ENCODE assay signal across 21 cellular contexts in genomic region chr13:44412341-44412935, GRCh38. TPM values are rescaled to one million over a fixed set of nuclear protein-coding genes. Genes with fewer than 3 reads are reported as not detected.
DNase-seq lines count a peak whose midpoint lies in the region; ATAC-seq, FAIRE-seq and TF ChIP-seq lines count a peak whose summit lies in the region.
"Had no signal": no experiment of that assay in that cellular context is flagged by ENCODE, and none has a peak within 500 bp of the region (broad histone marks: within the 10 kb centered on the region; RNA-seq: fewer than 3 reads in every experiment).

No MANE protein-coding gene starts in this region.

- no peak for FAIRE-seq in K562 (lab: Jason Lieb, UNC)
- FAIRE-seq: A204.1, D721Med, G401.6 had no signal

- H3K27me3 Mint-ChIP-seq in mesothelial cell of epicardium (ENCODE audit: low read depth) (peaks cover 27% of the 10 kb centered on the region), endothelial cell (ENCODE audit: unreplicated experiment) (peaks cover 13% of the 10 kb centered on the region)

- peak; percentile 63 for DNase-seq in cardiac septum (ENCODE audit: low spot score)
- no peak for DNase-seq in heart left ventricle
- no peak for DNase-seq in K562 (ENCODE audit: extremely low read depth in 1 of 4, low spot score in 3 of 4)
- DNase-seq in mesothelial cell of epicardium (ENCODE audit: low spot score in 2 of 2, unreplicated experiment in 2 of 2): no peak
- peak; percentile 48 for DNase-seq in spleen
- no peak for DNase-seq in HK-2 (ENCODE audit: unreplicated experiment)
- DNase-seq in endothelial cell (ENCODE audit: low spot score): no peak
- DNase-seq: CD8-positive, alpha-beta T cell; DMS79 treated with DMSO at 0.1 percent for 48 hours; NCI-H1417; NCI-H187 treated with DMSO at 0.1 percent for 48 hours; NCI-H748 treated with DMSO at 0.1 percent for 48 hours had no signal

- POLR2A ChIA-PET in K562 (lab: Yijun Ruan, JAX): no interaction called here

- 72 to 87% (median 78%) methylated on average over 16 of the region's 16 CpGs for WGBS in heart left ventricle, 4 donors
- WGBS in K562 (ENCODE audit: insufficient coverage, low coverage, missing lambda C conversion rate): 75% methylated on average over 11 of the region's 16 CpGs
- 73 to 79% (median 78%) methylated on average over 16 of the region's 16 CpGs for WGBS in spleen, 5 donors

- H3K4me1 Mint-ChIP-seq in mesothelial cell of epicardium: peaks cover 19% of the 10 kb centered on the region
- H3K4me1 Mint-ChIP-seq in endothelial cell (ENCODE audit: unreplicated experiment): peaks cover 16% of the 10 kb centered on the region

- no TSS peak for BruUV-seq in K562 (replicated peaks; lab: Mats Ljungman, UMichigan)

- intact Hi-C loops in cardiac septum (cut with DNase I) (no loop called here), heart left ventricle (cut with DNase I) (no loop called here), K562 (cut with micrococcal nuclease) (no loop called here), spleen (cut with DNase I; ENCODE audit: low total_unique reads) (no loop called here)

- H3K4me3 Mint-ChIP-seq in mesothelial cell of epicardium (no peak overlapping the region), endothelial cell (ENCODE audit: unreplicated experiment) (no peak overlapping the region)
- H3K4me3 Mint-ChIP-seq: CD8-positive, alpha-beta T cell; IgD-negative memory B cell had no signal

- no peak for TF ChIP-seq CTCF in heart left ventricle (IDR thresholded peaks at IDR 0.05)
- no peak for TF ChIP-seq CTCF in K562 (IDR thresholded peaks at IDR 0.05 in 2 of 3, conservative IDR thresholded peaks at IDR 0.05 in 1 of 3; ENCODE audit: insufficient read depth in 2 of 3, low read depth in 1 of 3, low read length in 3 of 3)
- no peak for TF ChIP-seq CTCF in mesothelial cell of epicardium (IDR thresholded peaks at IDR 0.05; ENCODE audit: unreplicated experiment)
- no peak for TF ChIP-seq CTCF in spleen (IDR thresholded peaks at IDR 0.05 in 8 of 11, conservative IDR thresholded peaks at IDR 0.05 in 3 of 11)
- no peak for TF ChIP-seq CTCF in endothelial cell (IDR thresholded peaks at IDR 0.05; ENCODE audit: unreplicated experiment)

- H2AFZ ChIP-seq in K562 (ENCODE audit: low read depth, low read length): peak overlapping the region; percentile 56

- no peak for TF ChIP-seq POLR2A in heart left ventricle (IDR thresholded peaks at IDR 0.05)
- no peak for TF ChIP-seq POLR2A in K562 (conservative IDR thresholded peaks at IDR 0.05)
- no peak for TF ChIP-seq POLR2A in spleen (IDR thresholded peaks at IDR 0.05)

- H3K4me1 ChIP-seq in heart left ventricle: no peaks in the 10 kb centered on the region
- H3K4me1 ChIP-seq in K562 (replicated peaks in 1 of 2; ENCODE audit: control insufficient read depth in 2 of 2, insufficient read depth in 2 of 2, low read length in 2 of 2): peaks cover 8 to 15% of the 10 kb centered on the region in 2 experiments; a peak in 4 of 5 replicates
- H3K4me1 ChIP-seq in spleen: peaks cover 0 to 9% (median 0%) of the 10 kb centered on the region in 6 donors
- H3K4me1 ChIP-seq: HAP-1 had no signal

- H3K79me2 ChIP-seq in K562 (ENCODE audit: control insufficient read depth, insufficient read depth, low read length): no peaks in the 10 kb centered on the region

- no peaks in the 10 kb centered on the region for H3K9me1 ChIP-seq in K562 (ENCODE audit: control insufficient read depth, insufficient read depth, low read length)

- H3K36me3 ChIP-seq in heart left ventricle (no peaks in the 10 kb centered on the region), K562 (ENCODE audit: control insufficient read depth, insufficient read depth, low read length) (no peaks in the 10 kb centered on the region), spleen (no peaks in the 10 kb centered on the region)
- H3K36me3 ChIP-seq: BLaER1, HAP-1 had no signal

- H3K36me3 Mint-ChIP-seq in mesothelial cell of epicardium: no peaks in the 10 kb centered on the region
- H3K36me3 Mint-ChIP-seq in endothelial cell (ENCODE audit: low read depth, unreplicated experiment): no peaks in the 10 kb centered on the region
- H3K36me3 Mint-ChIP-seq: CD8-positive, alpha-beta T cell had no signal

- H3K27ac Mint-ChIP-seq in mesothelial cell of epicardium (peak overlapping the region; percentile 58), endothelial cell (ENCODE audit: unreplicated experiment) (no peak overlapping the region)
- H3K27ac Mint-ChIP-seq: CD8-positive, alpha-beta T cell; IgD-negative memory B cell had no signal

- in situ Hi-C loops in K562 (cut with MboI): no loop called here

- no peaks in the 10 kb centered on the region for H4K20me1 ChIP-seq in K562 (replicated peaks; ENCODE audit: control insufficient read depth, insufficient read depth, low read length)
- H4K20me1 ChIP-seq: BLaER1 had no signal

- no peak overlapping the region; the same call in 1 of the 2 replicates for H3K4me2 ChIP-seq in K562 (ENCODE audit: insufficient read depth, low read length)
- H3K4me2 ChIP-seq: BLaER1 had no signal

- H3K9me3 ChIP-seq in heart left ventricle (no peaks in the 10 kb centered on the region), K562 (replicated peaks; ENCODE audit: control insufficient read depth, insufficient read depth, low read depth, low read length) (no peaks in the 10 kb centered on the region), spleen (no peaks in the 10 kb centered on the region)
- H3K9me3 ChIP-seq: HAP-1 had no signal

- ATAC-seq in heart left ventricle: no peak
- ATAC-seq in K562: no peak; the same call in 2 of the 3 replicates
- no peak for ATAC-seq in GM21786 (IDR thresholded peaks at IDR 0.05; ENCODE audit: unreplicated experiment)
- ATAC-seq: CD8-positive, alpha-beta T cell had no signal

- no peak for TF ChIP-seq RAD21 in K562 (CRISPR knock-in tag; conservative IDR thresholded peaks at IDR 0.05 in 1 of 2, IDR thresholded peaks at IDR 0.05 in 1 of 2)

- no peak overlapping the region for H3K27ac ChIP-seq in heart left ventricle
- H3K27ac ChIP-seq in K562 (ENCODE audit: extremely low read depth, low read depth, low read length): no peak overlapping the region
- H3K27ac ChIP-seq in spleen: no peak overlapping the region
- H3K27ac ChIP-seq: BLaER1, RWPE1 had no signal

- H3K9me3 Mint-ChIP-seq in mesothelial cell of epicardium: no peaks in the 10 kb centered on the region
- H3K9me3 Mint-ChIP-seq in endothelial cell (ENCODE audit: unreplicated experiment): no peaks in the 10 kb centered on the region
- H3K9me3 Mint-ChIP-seq: CD8-positive, alpha-beta T cell; IgD-negative memory B cell had no signal

- no peak overlapping the region for H3K9ac ChIP-seq in K562 (ENCODE audit: insufficient read depth in 1 of 2, low read depth in 2 of 2, low read length in 2 of 2)
- H3K9ac ChIP-seq: BLaER1 had no signal

- H3K4me3 ChIP-seq in heart left ventricle (no peak overlapping the region), K562 (no peak overlapping the region), spleen (no peak overlapping the region)
- H3K4me3 ChIP-seq: BLaER1, HAP-1 had no signal

- TF ChIP-seq EP300 in K562 (IDR thresholded peaks at IDR 0.05; ENCODE audit: low read length): no peak

- H3K27me3 ChIP-seq in heart left ventricle (no peaks in the 10 kb centered on the region), K562 (ENCODE audit: control insufficient read depth in 2 of 2, insufficient read depth in 2 of 2, low read length in 2 of 2) (no peaks in the 10 kb centered on the region), spleen (replicated peaks in 1 of 7) (peaks cover 0 to 9% (median 0%) of the 10 kb centered on the region in 7 donors)
- H3K27me3 ChIP-seq: BLaER1 had no signal

- CTCF ChIA-PET in K562 (lab: Yijun Ruan, JAX; ENCODE audit: low intra/inter-chr PET ratio): no interaction called here

TF ChIP-seq in K562, 482 proteins besides CTCF, POLR2A, EP300 and RAD21 (continues in another document):
- TF ChIP-seq ZNF436 (CRISPR knock-in tag; IDR thresholded peaks at IDR 0.05): no peak
- TF ChIP-seq ARID1B (IDR thresholded peaks at IDR 0.05): no peak
- TF ChIP-seq MXD1 (CRISPR knock-in tag; IDR thresholded peaks at IDR 0.05; ENCODE audit: borderline replicate concordance, poor library complexity, severe bottlenecking): no peak
- TF ChIP-seq ZNF583 (CRISPR knock-in tag; IDR thresholded peaks at IDR 0.05): no peak
- TF ChIP-seq ZNF551 (CRISPR knock-in tag; IDR thresholded peaks at IDR 0.05): no peak

RNA-seq across cellular contexts. Expression of gene SERP2, which starts 38.8 kb away (rescaled TPM):
- total RNA-seq in cardiac septum (7.9 TPM), heart left ventricle (10 to 100 TPM in 8 of 9 donors, 1 to 10 TPM in 1; 9.6 to 16.5 (median 12.8) TPM), K562 (2014; rRNA removed) (not detected in 2 replicates), K562 (2014; rRNA removed; fragmentation: Illumina TruSeq; extraction: Trizol) (not detected in 2 replicates), K562 (2015; rRNA removed; fragmentation: Illumina TruSeq; extraction: Trizol) (not detected in 2 replicates), K562 (2021) (not detected in 2 replicates), mesothelial cell of epicardium (3.9 to 5.4 TPM (median 4.8 TPM) in 3 replicates), spleen (1 to 10 TPM in 2 of 7 donors, under 1 TPM in 2, not detected in 3; 0.38 to 1.3 (median 0.89) TPM), endothelial cell (ENCODE audit: unreplicated experiment) (1.8 TPM)
- polyA plus RNA-seq in heart left ventricle (10 to 100 TPM; 14.7 to 16.6 TPM), K562 (2011; rRNA removed) (not detected in 2 replicates), K562 (2014; fragmentation: Illumina TruSeq; extraction: Trizol) (not detected in 2 replicates), K562 (2014; fragmentation: Nextera tagmentation; extraction: Ambion mirVana) (not detected), K562 (2014; rRNA removed) (0.13 TPM in 1 of 2 replicates, not detected in the other), spleen (1 to 10 TPM; 1.1 to 3.7 (median 1.2) TPM)
- not detected in 2 replicates for total RNA-seq in K562 (2011; cell fraction: chromatin; rRNA removed; ENCODE audit: low replicate concordance)
- not detected in 2 replicates for total RNA-seq in K562 (2011; cell fraction: nucleolus; rRNA removed)
- total RNA-seq in K562 (2011; cell fraction: nucleoplasm; rRNA removed): not detected in 2 replicates
- not detected in 2 replicates for polyA plus RNA-seq in K562 (2011; cell fraction: cytosol; rRNA removed)
- polyA plus RNA-seq in K562 (2011; cell fraction: nucleus; rRNA removed): not detected in 2 replicates
- polyA plus RNA-seq in K562 (2012): not detected in 2 replicates
- not detected in 2 replicates for polyA minus RNA-seq in K562 (2011; rRNA and poly(A)+ RNA removed)
- polyA minus RNA-seq in K562 (2011; cell fraction: cytosol; rRNA and poly(A)+ RNA removed): not detected in 2 replicates
- not detected in 2 replicates for polyA minus RNA-seq in K562 (2011; cell fraction: nucleus; rRNA and poly(A)+ RNA removed)
- total RNA-seq: CD8-positive, alpha-beta T cell; HT1080 had no signal
- polyA plus RNA-seq: IgD-negative memory B cell had no signal

Comparison
In these comparisons a context has a peak if more than half of its experiments do, and no peak if none do; other contexts are left out.
1. DNase-seq: peak in cardiac septum (single experiment) and spleen (single experiment); none in heart left ventricle (0 of 5), K562 (0 of 4), mesothelial cell of epicardium (0 of 2), HK-2 (single experiment) and endothelial cell (single experiment).